16 cellular contexts compared by ENCODE assay signal in genomic region chr1:244044423-244044822, GRCh38.
"Had no signal": no experiment of that assay in that cellular context is flagged by ENCODE, and none has a peak within 500 bp of the region (broad histone marks: within the 10 kb centered on the region; RNA-seq: fewer than 3 reads in every experiment).

No MANE protein-coding gene starts in this region.

- H3K4me1 ChIP-seq: lower lobe of right lung, parathyroid adenoma, vagina had no signal

- H3K9me3 ChIP-seq: lower lobe of right lung, mucosa of descending colon, thyroid gland, vagina had no signal

- H3K9me3 Mint-ChIP-seq: naive B cell; nephron; neural progenitor cell; stimulated activated naive B cell treated with anti-CD40 and anti-IgM and Interleukin-4, amounts not matched to agents 10 μg/mL and 1 μg/mL and 100 μg/mL, for 72 hours; stimulated activated naive CD8-positive, alpha-beta T cell treated with anti-CD3 and anti-CD28 coated beads, Interleukin-15, Interleukin-2, amounts not matched to agents 100 ng/mL and 50 ng/mL, for 24 hours had no signal

- H3K4me3 Mint-ChIP-seq: neural progenitor cell; stimulated activated naive CD8-positive, alpha-beta T cell treated with anti-CD3 and anti-CD28 coated beads, Interleukin-15, Interleukin-2, amounts not matched to agents 100 ng/mL and 50 ng/mL, for 24 hours had no signal

- H3K27me3 Mint-ChIP-seq: naive B cell; stimulated activated naive B cell treated with anti-CD40 and anti-IgM and Interleukin-4, amounts not matched to agents 10 μg/mL and 1 μg/mL and 100 μg/mL, for 72 hours; stimulated activated naive CD8-positive, alpha-beta T cell treated with anti-CD3 and anti-CD28 coated beads, Interleukin-15, Interleukin-2, amounts not matched to agents 100 ng/mL and 50 ng/mL, for 24 hours had no signal

- H3K27ac Mint-ChIP-seq: neural progenitor cell; progenitor cell of endocrine pancreas; stimulated activated naive CD8-positive, alpha-beta T cell treated with anti-CD3 and anti-CD28 coated beads, Interleukin-15, Interleukin-2, amounts not matched to agents 100 ng/mL and 50 ng/mL, for 24 hours had no signal

- DNase-seq: cortex of kidney; left ventricle myocardium superior; lower lobe of right lung; mucosa of descending colon; naive B cell; stimulated activated CD4-positive, alpha-beta T cell treated with anti-CD3 and anti-CD28 coated beads, Interleukin-4, amount 100 ng/mL, for 4 hours; stimulated activated naive B cell treated with anti-CD40 and anti-IgM and Interleukin-4, amounts not matched to agents 10 μg/mL and 1 μg/mL and 100 μg/mL, for 72 hours; thyroid gland; trophoblast cell had no signal

- H3K27ac ChIP-seq: lower lobe of right lung, neural progenitor cell, parathyroid adenoma, thyroid gland, vagina had no signal

- H3K36me3 Mint-ChIP-seq: neural progenitor cell had no signal

- H3K27me3 ChIP-seq: thyroid gland, vagina had no signal

- H3K4me2 ChIP-seq: neural progenitor cell had no signal

- H3K4me3 ChIP-seq: lower lobe of right lung, mucosa of descending colon, neural progenitor cell, thyroid gland, vagina had no signal

- H2AFZ ChIP-seq: neural progenitor cell, parathyroid adenoma had no signal

- ATAC-seq: left ventricle myocardium superior; lower lobe of right lung; mucosa of descending colon; sciatic nerve; stimulated activated naive B cell treated with anti-CD40 and anti-IgM and Interleukin-4, amounts not matched to agents 10 μg/mL and 1 μg/mL and 100 μg/mL, for 72 hours had no signal

- H3K9ac ChIP-seq: neural progenitor cell, parathyroid adenoma had no signal

- H3K79me2 ChIP-seq: parathyroid adenoma had no signal

- H3K36me3 ChIP-seq: lower lobe of right lung, neural progenitor cell, thyroid gland, vagina had no signal
